ENCODE assay signal across 9 cellular contexts in genomic region chr14:21106506-21107359, GRCh38. TPM values are rescaled to one million over a fixed set of nuclear protein-coding genes. Genes with fewer than 3 reads are reported as not detected.
A peak's percentile ranks its signal among the peaks of the same experiment; 100 is the strongest.
DNase-seq lines count a peak whose midpoint lies in the region; ATAC-seq and TF ChIP-seq lines count a peak whose summit lies in the region.
"Had no signal": no experiment of that assay in that cellular context is flagged by ENCODE, and none has a peak within 500 bp of the region (broad histone marks: within the 10 kb centered on the region; RNA-seq: fewer than 3 reads in every experiment).

No MANE protein-coding gene starts in this region.

- no peaks in the 10 kb centered on the region for H3K79me2 ChIP-seq in neural cell (replicated peaks; ENCODE audit: insufficient read depth, low read length)

- peaks cover 6% of the 10 kb centered on the region for H3F3A ChIP-seq in neural cell (ENCODE audit: insufficient read depth, low read length, poor library complexity, severe bottlenecking)

- H3K9me2 ChIP-seq in neural cell (ENCODE audit: insufficient read depth, low read length): no peaks in the 10 kb centered on the region

- no peak for TF ChIP-seq EP300 in neural cell (conservative IDR thresholded peaks at IDR 0.05; ENCODE audit: poor library complexity, severe bottlenecking)

- peak overlapping the region; percentile 44 for H3K4me2 ChIP-seq in neural cell (ENCODE audit: low read length)

- peak overlapping the region; percentile 57 for H2AFZ ChIP-seq in neural cell (ENCODE audit: low read depth, low read length)

- intact Hi-C loops in Caco-2 (cut with micrococcal nuclease; ENCODE audit: unreplicated experiment) (no loop called here), Panc1 (cut with micrococcal nuclease; ENCODE audit: unreplicated experiment) (loop anchor here (2.0 to 5.0 kb wide), 2 partner anchors 39 to 92 kb away; no protein-coding TSS in a partner anchor)

- peak overlapping the region; percentile 35 for H3K4me3 Mint-ChIP-seq in Caco-2 (ENCODE audit: unreplicated experiment)
- H3K4me3 Mint-ChIP-seq in activated T-helper 17 cell treated with anti-CD3 and anti-CD28 coated beads, Interleukin-2, amount 50 U/mL, for 72 hours: peak overlapping the region; percentile 47
- H3K4me3 Mint-ChIP-seq in stimulated activated naive CD8-positive, alpha-beta T cell treated with anti-CD3 and anti-CD28 coated beads, Interleukin-15, amount 100 ng/mL, for 72 hours: peak overlapping the region; percentile 12 to 39

- H3K27me3 ChIP-seq in Caco-2 (replicated peaks; ENCODE audit: control insufficient read depth, insufficient read depth, low read length) (no peaks in the 10 kb centered on the region), Panc1 (ENCODE audit: control insufficient read depth, insufficient read depth, low read length) (no peaks in the 10 kb centered on the region), neural cell (ENCODE audit: insufficient read depth, low read depth, low read length) (no peaks in the 10 kb centered on the region)

- H3K9me3 Mint-ChIP-seq in Caco-2 (ENCODE audit: unreplicated experiment): no peaks in the 10 kb centered on the region
- H3K9me3 Mint-ChIP-seq in activated T-helper 17 cell treated with anti-CD3 and anti-CD28 coated beads, Interleukin-2, amount 50 U/mL, for 72 hours: no peaks in the 10 kb centered on the region
- H3K9me3 Mint-ChIP-seq in stimulated activated naive CD8-positive, alpha-beta T cell treated with anti-CD3 and anti-CD28 coated beads, Interleukin-15, amount 100 ng/mL, for 72 hours: no peaks in the 10 kb centered on the region

- CTCF ChIA-PET in Caco-2 (lab: Charles Lee): interaction anchor here (1.3 to 1.4 kb wide), 2 partner anchors 36 to 38 kb away, joined by 4 read pairs; partner anchors contain the start of gene ARHGEF40
- CTCF ChIA-PET in Panc1 (lab: Charles Lee): interaction anchor here (2.7 kb wide), 1 partner anchor 92 kb away, joined by 18 read pairs; no protein-coding TSS in a partner anchor

- in situ Hi-C loops in KBM-7 (cut with MboI; ENCODE audit: low pct_unique_long_range_greater_than_20kb, low sequenced_read_pairs): no loop called here
- in situ Hi-C loops in Panc1 (cut with HindIII; ENCODE audit: low pct_unique_long_range_greater_than_20kb, low sequenced_read_pairs): no loop called here

- peaks cover 11% of the 10 kb centered on the region for H3K36me3 Mint-ChIP-seq in Caco-2 (ENCODE audit: insufficient read depth, unreplicated experiment)
- no peaks in the 10 kb centered on the region for H3K36me3 Mint-ChIP-seq in activated T-helper 17 cell treated with anti-CD3 and anti-CD28 coated beads, Interleukin-2, amount 50 U/mL, for 72 hours (ENCODE audit: low read depth)

- TF ChIP-seq CTCF in Caco-2 (IDR thresholded peaks at IDR 0.05; ENCODE audit: insufficient read depth in 1 of 2, low read depth in 1 of 2, low read length in 1 of 2, severe bottlenecking in 1 of 2, unreplicated experiment in 1 of 2) (peak; percentile 88 to 95), Panc1 (IDR thresholded peaks at IDR 0.05) (peak; percentile 92), fibroblast of mammary gland (conservative IDR thresholded peaks at IDR 0.05; ENCODE audit: control insufficient read depth, insufficient read depth, low read depth, low read length) (peak; percentile 98), neural cell (IDR thresholded peaks at IDR 0.05; ENCODE audit: poor library complexity, severe bottlenecking) (peak; percentile 95)

- no peaks in the 10 kb centered on the region for H3K36me3 ChIP-seq in Caco-2 (ENCODE audit: control insufficient read depth, insufficient read depth, low read length)
- H3K36me3 ChIP-seq in Panc1 (ENCODE audit: control insufficient read depth, insufficient read depth, low read length): no peaks in the 10 kb centered on the region
- no peaks in the 10 kb centered on the region for H3K36me3 ChIP-seq in neural cell (ENCODE audit: insufficient read depth, low read length)

- H3K9ac ChIP-seq in neural cell (ENCODE audit: low read length): peak overlapping the region; percentile 40

- POLR2A ChIA-PET in Caco-2 (lab: Charles Lee) (interaction anchor here (0.6 kb wide), 1 partner anchor 13 kb away, joined by 12 read pairs; no protein-coding TSS in a partner anchor), Panc1 (lab: Charles Lee) (no interaction called here)

- peak; percentile 81 to 85 for DNase-seq in Caco-2
- DNase-seq in KBM-7: peak; percentile 87
- peak; percentile 61 for DNase-seq in Panc1 (ENCODE audit: low read depth, low spot score)
- DNase-seq in fibroblast of mammary gland (ENCODE audit: low read depth): peak; percentile 80
- peak; percentile 70 to 76 for DNase-seq in stimulated activated naive CD8-positive, alpha-beta T cell treated with anti-CD3 and anti-CD28 coated beads, Interleukin-15, amount 100 ng/mL, for 72 hours

- no peak overlapping the region for H3K4me3 ChIP-seq in Caco-2 (ENCODE audit: low read depth, low read length)
- peak overlapping the region in 1 of 2 experiments; percentile 6; a peak in 2 of 4 replicates for H3K4me3 ChIP-seq in Panc1 (ENCODE audit: low read depth in 2 of 2, low read length in 2 of 2)
- no peak overlapping the region for H3K4me3 ChIP-seq in fibroblast of mammary gland (ENCODE audit: control insufficient read depth, low read depth, low read length)
- peak overlapping the region; percentile 39 for H3K4me3 ChIP-seq in neural cell (ENCODE audit: low read length)

- H3K27ac ChIP-seq in Panc1 (ENCODE audit: low read length): no peak overlapping the region
- peak overlapping the region; percentile 61 for H3K27ac ChIP-seq in neural cell (ENCODE audit: low read length)

- H3K9me3 ChIP-seq in Caco-2: no peaks in the 10 kb centered on the region
- no peaks in the 10 kb centered on the region for H3K9me3 ChIP-seq in Panc1 (ENCODE audit: control insufficient read depth, insufficient read depth, low read depth, low read length)
- no peaks in the 10 kb centered on the region for H3K9me3 ChIP-seq in neural cell (ENCODE audit: low read length)

- H3K4me1 Mint-ChIP-seq in Caco-2 (ENCODE audit: low read depth, unreplicated experiment): peaks cover 22% of the 10 kb centered on the region
- H3K4me1 Mint-ChIP-seq in activated T-helper 17 cell treated with anti-CD3 and anti-CD28 coated beads, Interleukin-2, amount 50 U/mL, for 72 hours: peaks cover 33% of the 10 kb centered on the region
- peaks cover 34% of the 10 kb centered on the region for H3K4me1 Mint-ChIP-seq in stimulated activated naive CD8-positive, alpha-beta T cell treated with anti-CD3 and anti-CD28 coated beads, Interleukin-15, amount 100 ng/mL, for 72 hours

- H3K4me1 ChIP-seq in Caco-2 (peaks cover 26% of the 10 kb centered on the region), Panc1 (ENCODE audit: control insufficient read depth, insufficient read depth, low read length) (peaks cover 13% of the 10 kb centered on the region)

- no peak overlapping the region for H3K27ac Mint-ChIP-seq in Caco-2 (ENCODE audit: unreplicated experiment)
- H3K27ac Mint-ChIP-seq in activated T-helper 17 cell treated with anti-CD3 and anti-CD28 coated beads, Interleukin-2, amount 50 U/mL, for 72 hours: peak overlapping the region; percentile 70
- peak overlapping the region; percentile 42 to 62 for H3K27ac Mint-ChIP-seq in stimulated activated naive CD8-positive, alpha-beta T cell treated with anti-CD3 and anti-CD28 coated beads, Interleukin-15, amount 100 ng/mL, for 72 hours

- BruUV-seq in Caco-2 (replicated peaks; lab: Mats Ljungman, UMichigan) (no TSS peak), Panc1 (replicated peaks; lab: Mats Ljungman, UMichigan) (no TSS peak)

- peak; percentile 91 for TF ChIP-seq RAD21 in neural cell (conservative IDR thresholded peaks at IDR 0.05)

- ATAC-seq in Panc1 (peak; percentile 55), GM21786 (IDR thresholded peaks at IDR 0.05; ENCODE audit: unreplicated experiment) (no peak)
- no peak for ATAC-seq in activated T-helper 17 cell treated with anti-CD3 and anti-CD28 coated beads, Interleukin-2, amount 50 U/mL, for 72 hours (replicated peaks)
- no peak for ATAC-seq in stimulated activated naive CD8-positive, alpha-beta T cell treated with anti-CD3 and anti-CD28 coated beads, Interleukin-15, amount 100 ng/mL, for 72 hours

- no peaks in the 10 kb centered on the region for H4K20me1 ChIP-seq in neural cell (ENCODE audit: insufficient read depth)

- no peaks in the 10 kb centered on the region for H3K27me3 Mint-ChIP-seq in Caco-2 (ENCODE audit: insufficient read depth, unreplicated experiment)
- no peaks in the 10 kb centered on the region for H3K27me3 Mint-ChIP-seq in activated T-helper 17 cell treated with anti-CD3 and anti-CD28 coated beads, Interleukin-2, amount 50 U/mL, for 72 hours
- no peaks in the 10 kb centered on the region for H3K27me3 Mint-ChIP-seq in stimulated activated naive CD8-positive, alpha-beta T cell treated with anti-CD3 and anti-CD28 coated beads, Interleukin-15, amount 100 ng/mL, for 72 hours

TF ChIP-seq in neural cell, 6 proteins besides CTCF, POLR2A, EP300 and RAD21 (continues in another document):
- no peak for TF ChIP-seq POLR2AphosphoS5 (IDR thresholded peaks at IDR 0.05)
- TF ChIP-seq EZH2 (IDR thresholded peaks at IDR 0.05; ENCODE audit: borderline replicate concordance, insufficient read depth, low read length, poor library complexity, severe bottlenecking): no peak

RNA-seq across cellular contexts. Expression of gene TMEM253, which starts 5.9 kb away (rescaled TPM):
- total RNA-seq in Caco-2 (2022) (0.98 and 1.0 TPM in 2 replicates), Panc1 (2021; ENCODE audit: unreplicated experiment) (0.33 TPM)
- polyA plus RNA-seq in Panc1 (2012; ENCODE audit: insufficient read length): 0.76 TPM
- not detected for total RNA-seq in activated T-helper 17 cell treated with anti-CD3 and anti-CD28 coated beads, Interleukin-2, amount 50 U/mL, for 72 hours
- polyA plus RNA-seq in neural cell: 0.26 TPM in 1 of 2 replicates, not detected in the other
- polyA minus RNA-seq in neural cell: not detected in 2 replicates
- total RNA-seq: T-helper 2 cell treated with Interferon-gamma antibody and Interleukin-4, amounts not matched to agents 100 ng/mL and 5 ng/mL, for 36 hours had no signal

RNA-seq across cellular contexts. Expression of gene ZNF219, which starts 8.3 kb away (rescaled TPM):
- total RNA-seq in Caco-2 (2022): 34.1 and 35.2 TPM in 2 replicates
- 19.9 TPM for total RNA-seq in Panc1 (2021; ENCODE audit: unreplicated experiment)
- polyA plus RNA-seq in Panc1 (2012; ENCODE audit: insufficient read length): 21.1 TPM
- 10 to 100 TPM in 1 of 2 donors, 1 to 10 TPM in 1; 9.6 to 18.3 TPM for total RNA-seq in activated T-helper 17 cell treated with anti-CD3 and anti-CD28 coated beads, Interleukin-2, amount 50 U/mL, for 72 hours
- 40.6 and 51.2 TPM in 2 replicates for polyA plus RNA-seq in neural cell
- polyA minus RNA-seq in neural cell: 38.7 and 39.8 TPM in 2 replicates

RNA-seq across cellular contexts. Expression of gene ARHGEF40, which starts 36.6 kb away (rescaled TPM):
- total RNA-seq in Caco-2 (2022): 6.5 and 7.1 TPM in 2 replicates
- total RNA-seq in Panc1 (2021; ENCODE audit: unreplicated experiment): 11.1 TPM
- 8.2 TPM for polyA plus RNA-seq in Panc1 (2012; ENCODE audit: insufficient read length)
- under 1 TPM in 1 of 2 donors, not detected in 1; 0.26 TPM for total RNA-seq in activated T-helper 17 cell treated with anti-CD3 and anti-CD28 coated beads, Interleukin-2, amount 50 U/mL, for 72 hours
- polyA plus RNA-seq in neural cell: 28.9 and 32.4 TPM in 2 replicates
- polyA minus RNA-seq in neural cell: 23.9 and 30.2 TPM in 2 replicates
- total RNA-seq: T-helper 2 cell treated with Interferon-gamma antibody and Interleukin-4, amounts not matched to agents 100 ng/mL and 5 ng/mL, for 36 hours had no signal

RNA-seq across cellular contexts. Expression of gene RNASE8, which starts 49.1 kb away (rescaled TPM):
- total RNA-seq in Caco-2 (2022) (not detected in 2 replicates), Panc1 (2021; ENCODE audit: unreplicated experiment) (not detected)
- polyA plus RNA-seq in Panc1 (2012; ENCODE audit: insufficient read length): not detected
- total RNA-seq in activated T-helper 17 cell treated with anti-CD3 and anti-CD28 coated beads, Interleukin-2, amount 50 U/mL, for 72 hours: not detected
- polyA plus RNA-seq in neural cell: not detected in 2 replicates
- polyA minus RNA-seq in neural cell: not detected in 2 replicates
- total RNA-seq: T-helper 2 cell treated with Interferon-gamma antibody and Interleukin-4, amounts not matched to agents 100 ng/mL and 5 ng/mL, for 36 hours had no signal

RNA-seq across cellular contexts. Expression of gene OR5AU1, which starts 49.1 kb away (rescaled TPM):
- not detected in 2 replicates for total RNA-seq in Caco-2 (2022)
- total RNA-seq in Panc1 (2021; ENCODE audit: unreplicated experiment): not detected
- polyA plus RNA-seq in Panc1 (2012; ENCODE audit: insufficient read length): not detected
- not detected for total RNA-seq in activated T-helper 17 cell treated with anti-CD3 and anti-CD28 coated beads, Interleukin-2, amount 50 U/mL, for 72 hours
- polyA plus RNA-seq in neural cell: not detected in 2 replicates
- not detected in 2 replicates for polyA minus RNA-seq in neural cell
- total RNA-seq: T-helper 2 cell treated with Interferon-gamma antibody and Interleukin-4, amounts not matched to agents 100 ng/mL and 5 ng/mL, for 36 hours had no signal
